In genomic region chr4:113639311-113639710, GRCh38 we compare ENCODE assay signal across 12 cellular contexts.
DNase-seq lines count a peak whose midpoint lies in the region; ATAC-seq and TF ChIP-seq lines count a peak whose summit lies in the region.
"Had no signal": no experiment of that assay in that cellular context is flagged by ENCODE, and none has a peak within 500 bp of the region (broad histone marks: within the 10 kb centered on the region; RNA-seq: fewer than 3 reads in every experiment).

No MANE protein-coding gene starts in this region.

- H3K27me3 ChIP-seq in left ventricle myocardium inferior (ENCODE audit: low read depth) (no peaks in the 10 kb centered on the region), stomach (no peaks in the 10 kb centered on the region)
- H3K27me3 ChIP-seq: testis had no signal

- DNase-seq in left ventricle myocardium inferior = no peak
- DNase-seq in left ventricle myocardium superior = no peak
- DNase-seq in activated B cell treated with CpG ODN at 0.5 μM for 24 hours = no peak
- no peak for DNase-seq in stomach
- no peak for DNase-seq in glutamatergic neuron
- no peak for DNase-seq in NCI-H2029 (lab: John Stamatoyannopoulos, UW)
- no peak for DNase-seq in middle frontal gyrus (ENCODE audit: extremely low spot score, low spot score)
- DNase-seq: KG1, T-helper 9 cell, testis had no signal

- intact Hi-C loops in left ventricle myocardium inferior (cut with micrococcal nuclease) = no loop called here
- intact Hi-C loops in left ventricle myocardium superior (cut with micrococcal nuclease) = no loop called here
- intact Hi-C loops in activated B cell treated with CpG ODN at 0.5 μM for 24 hours (cut with micrococcal nuclease) = loop anchor here (2.0 kb wide), 1 partner anchor 197 kb away; no protein-coding TSS in a partner anchor
- intact Hi-C loops in stomach (cut with DNase I; ENCODE audit: low total_unique reads) = no loop called here

- H3K4me3 ChIP-seq in left ventricle myocardium inferior (no peak overlapping the region), stomach (no peak overlapping the region)
- H3K4me3 ChIP-seq: testis had no signal

- H3K4me1 ChIP-seq in left ventricle myocardium inferior (peaks cover 98% of the 10 kb centered on the region), stomach (peaks cover 39 to 97% (median 75%) of the 10 kb centered on the region in 4 donors)

- H3K36me3 Mint-ChIP-seq in activated B cell treated with CpG ODN at 0.5 μM for 24 hours (ENCODE audit: low read depth) = peaks cover 12% of the 10 kb centered on the region
- no peaks in the 10 kb centered on the region for H3K36me3 Mint-ChIP-seq in glutamatergic neuron (ENCODE audit: unreplicated experiment)

- H3K27me3 Mint-ChIP-seq in activated B cell treated with CpG ODN at 0.5 μM for 24 hours (no peaks in the 10 kb centered on the region), glutamatergic neuron (ENCODE audit: unreplicated experiment) (no peaks in the 10 kb centered on the region)

- CTCF ChIA-PET in activated B cell treated with CpG ODN at 0.5 μM for 24 hours (lab: Charles Lee) = interaction anchor here (4.2 kb wide), 1 partner anchor 92 kb away, joined by 28 read pairs; no protein-coding TSS in a partner anchor

- 72 to 83% (median 77%) methylated on average over 2 of the region's 2 CpGs for WGBS in stomach, 5 donors

- H3K27ac ChIP-seq in left ventricle myocardium inferior (replicated peaks) (peak overlapping the region; percentile 88), stomach (peak overlapping the region; percentile 13 to 88 (median 69))
- H3K27ac ChIP-seq: C4-2B, testis had no signal

- TF ChIP-seq EP300 in stomach (IDR thresholded peaks at IDR 0.05) = no peak

- peaks cover 4% of the 10 kb centered on the region for H3K9me3 Mint-ChIP-seq in activated B cell treated with CpG ODN at 0.5 μM for 24 hours
- H3K9me3 Mint-ChIP-seq in glutamatergic neuron (ENCODE audit: unreplicated experiment) = no peaks in the 10 kb centered on the region

- H3K36me3 ChIP-seq in left ventricle myocardium inferior = no peaks in the 10 kb centered on the region
- no peaks in the 10 kb centered on the region for H3K36me3 ChIP-seq in stomach

- H3K4me1 Mint-ChIP-seq in activated B cell treated with CpG ODN at 0.5 μM for 24 hours (peaks cover 87% of the 10 kb centered on the region), glutamatergic neuron (ENCODE audit: low read depth, unreplicated experiment) (peaks cover 3% of the 10 kb centered on the region)

- POLR2A ChIA-PET in activated B cell treated with CpG ODN at 0.5 μM for 24 hours (lab: Charles Lee) = interaction anchor here (1.7 to 3.4 kb wide), 2 partner anchors 92 to 121 kb away, joined by 7 to 20 read pairs; no protein-coding TSS in a partner anchor

- TF ChIP-seq CTCF in left ventricle myocardium inferior (IDR thresholded peaks at IDR 0.05; ENCODE audit: borderline replicate concordance) (no peak), activated B cell treated with CpG ODN at 0.5 μM for 24 hours (IDR thresholded peaks at IDR 0.05) (no peak), stomach (IDR thresholded peaks at IDR 0.05) (no peak), glutamatergic neuron (IDR thresholded peaks at IDR 0.05; ENCODE audit: partially characterized antibody, unreplicated experiment) (no peak)

- no peak for TF ChIP-seq POLR2A in stomach (IDR thresholded peaks at IDR 0.05)

- H3K27ac Mint-ChIP-seq in activated B cell treated with CpG ODN at 0.5 μM for 24 hours (peak overlapping the region; percentile 87), glutamatergic neuron (ENCODE audit: unreplicated experiment) (no peak overlapping the region)

- no peaks in the 10 kb centered on the region for H3K9me3 ChIP-seq in left ventricle myocardium inferior (replicated peaks)
- H3K9me3 ChIP-seq in stomach = no peaks in the 10 kb centered on the region
- H3K9me3 ChIP-seq: testis had no signal

- H3K4me3 Mint-ChIP-seq in activated B cell treated with CpG ODN at 0.5 μM for 24 hours = peak overlapping the region; percentile 42
- H3K4me3 Mint-ChIP-seq in glutamatergic neuron (ENCODE audit: unreplicated experiment) = no peak overlapping the region

- ATAC-seq in left ventricle myocardium superior (no peak), HG02571 (IDR thresholded peaks at IDR 0.05; ENCODE audit: unreplicated experiment) (peak; percentile 44), activated B cell treated with CpG ODN at 0.5 μM for 24 hours (ENCODE audit: low read depth) (peak; percentile 61)
